In the genomic region with DNA sequence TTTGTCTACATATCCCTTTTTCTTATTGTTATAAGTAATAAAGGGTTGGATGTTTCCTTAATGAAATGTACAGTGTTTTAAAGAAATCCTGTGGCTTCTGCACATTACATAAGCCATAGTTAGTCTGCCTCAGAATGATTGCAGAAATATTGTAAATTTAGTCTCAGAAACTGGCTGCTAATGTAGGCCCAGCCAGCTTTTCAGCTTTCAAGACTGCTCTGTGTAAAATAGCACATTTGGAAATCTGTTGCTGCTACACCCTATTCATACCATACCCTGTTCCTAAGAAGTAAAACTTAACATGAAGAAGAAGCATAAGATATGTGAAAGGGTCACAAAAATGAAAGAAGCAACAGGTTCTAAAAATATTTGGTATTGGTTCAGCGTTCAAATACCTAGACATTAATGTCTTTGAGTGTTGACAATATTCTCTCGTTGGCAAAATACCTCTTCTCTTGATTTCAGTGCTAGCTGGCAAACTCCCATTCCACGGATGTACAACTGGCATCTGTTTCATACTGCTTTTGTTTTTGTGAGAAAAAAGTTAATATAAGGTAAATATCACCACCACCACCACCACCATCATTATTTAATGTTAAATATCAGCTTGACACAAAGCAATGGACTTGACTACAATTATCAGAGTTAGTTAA, we compare ENCODE assay signal across 11 cellular contexts. TPM values are rescaled to one million over a fixed set of nuclear protein-coding genes. Genes with fewer than 3 reads are reported as not detected.
A peak's percentile ranks its signal among the peaks of the same experiment; 100 is the strongest.
DNase-seq lines count a peak whose midpoint lies in the region; ATAC-seq and TF ChIP-seq lines count a peak whose summit lies in the region.
"Had no signal": no experiment of that assay in that cellular context is flagged by ENCODE, and none has a peak within 500 bp of the region (broad histone marks: within the 10 kb centered on the region; RNA-seq: fewer than 3 reads in every experiment).

No MANE protein-coding gene starts in this region.

- H3K36me3 ChIP-seq in thoracic aorta: no peaks in the 10 kb centered on the region
- no peaks in the 10 kb centered on the region for H3K36me3 ChIP-seq in effector memory CD4-positive, alpha-beta T cell (ENCODE audit: control insufficient read depth, insufficient read depth, low read length)
- H3K36me3 ChIP-seq: suprapubic skin had no signal

- no peak for TF ChIP-seq CTCF in thoracic aorta (IDR thresholded peaks at IDR 0.05)

- DNase-seq in thoracic aorta (ENCODE audit: low spot score) (no peak), LoVo (ENCODE audit: low spot score) (no peak), NCI-H1694 treated with DMSO at 0.1 percent for 48 hours (lab: John Stamatoyannopoulos, UW) (no peak)
- no peak for DNase-seq in effector memory CD4-positive, alpha-beta T cell
- DNase-seq: naive B cell, NCI-H1417 treated with DMSO at 0.1 percent for 48 hours had no signal

- no peaks in the 10 kb centered on the region for H3K27me3 ChIP-seq in thoracic aorta (replicated peaks; ENCODE audit: insufficient read depth)
- H3K27me3 ChIP-seq in effector memory CD4-positive, alpha-beta T cell (replicated peaks; ENCODE audit: control insufficient read depth, insufficient read depth, low read length, poor library complexity, severe bottlenecking): no peaks in the 10 kb centered on the region
- H3K27me3 ChIP-seq: suprapubic skin had no signal

- no peaks in the 10 kb centered on the region for H3K9me3 ChIP-seq in thoracic aorta
- no peaks in the 10 kb centered on the region for H3K9me3 ChIP-seq in effector memory CD4-positive, alpha-beta T cell (ENCODE audit: control insufficient read depth, low read length)
- H3K9me3 ChIP-seq: suprapubic skin had no signal

- peak overlapping the region; percentile 7 to 50 for H3K27ac ChIP-seq in thoracic aorta
- no peak overlapping the region for H3K27ac ChIP-seq in effector memory CD4-positive, alpha-beta T cell (ENCODE audit: insufficient read depth, low read length, poor library complexity, severe bottlenecking)
- H3K27ac ChIP-seq: suprapubic skin had no signal

- H3K4me3 ChIP-seq in thoracic aorta: no peak overlapping the region
- no peak overlapping the region for H3K4me3 ChIP-seq in effector memory CD4-positive, alpha-beta T cell (ENCODE audit: insufficient read depth, low read depth, low read length, poor library complexity, severe bottlenecking)
- H3K4me3 ChIP-seq: suprapubic skin had no signal

- ATAC-seq in GM19438 (IDR thresholded peaks at IDR 0.05; ENCODE audit: low read depth, unreplicated experiment) (peak; percentile 54), HG02852 (IDR thresholded peaks at IDR 0.05; ENCODE audit: unreplicated experiment) (peak; percentile 49), HG03565 (IDR thresholded peaks at IDR 0.05; ENCODE audit: unreplicated experiment) (peak; percentile 35), thoracic aorta (ENCODE audit: insufficient number of reproducible peaks, low FRiP score, low read depth) (no peak)
- ATAC-seq: Panc1 had no signal

- peaks cover 3 to 24% of the 10 kb centered on the region in 2 donors for H3K4me1 ChIP-seq in thoracic aorta (ENCODE audit: control insufficient read depth in 1 of 2, low read depth in 2 of 2)
- H3K4me1 ChIP-seq in effector memory CD4-positive, alpha-beta T cell (ENCODE audit: control insufficient read depth, insufficient read depth, low read length, poor library complexity, severe bottlenecking): no peaks in the 10 kb centered on the region
- H3K4me1 ChIP-seq: suprapubic skin had no signal

RNA-seq across cellular contexts. Expression of gene NCKAP1, which starts 19.2 kb away (rescaled TPM):
- 100 to 1,000 TPM; 116 to 159 TPM for total RNA-seq in thoracic aorta

RNA-seq across cellular contexts. Expression of gene DUSP19, which starts 21.1 kb away (rescaled TPM):
- 10 to 100 TPM in 1 of 2 donors, 1 to 10 TPM in 1; 5.7 to 14.1 TPM for total RNA-seq in thoracic aorta
